ENCODE assay signal across 1 cellular context in genomic region chr9:89648247-89649000, GRCh38.
A peak's percentile ranks its signal among the peaks of the same experiment; 100 is the strongest.
TF ChIP-seq lines count a peak whose summit lies in the region.

No MANE protein-coding gene starts in this region.

TF ChIP-seq in HepG2, 621 proteins besides CTCF, POLR2A, EP300 and RAD21 (continued from another document and continues in another):
- TF ChIP-seq ZNF512 (CRISPR knock-in tag; IDR thresholded peaks at IDR 0.05), result no peak
- no peak for TF ChIP-seq TBP (CRISPR knock-in tag; IDR thresholded peaks at IDR 0.05)
- peak; percentile 87 for TF ChIP-seq ISL2 (CRISPR knock-in tag; IDR thresholded peaks at IDR 0.05)
- TF ChIP-seq ZNF704 (CRISPR knock-in tag; IDR thresholded peaks at IDR 0.05; ENCODE audit: borderline replicate concordance), result no peak
- no peak for TF ChIP-seq GRHL1 (CRISPR knock-in tag; conservative IDR thresholded peaks at IDR 0.05)
- TF ChIP-seq ZNF12 (CRISPR knock-in tag; IDR thresholded peaks at IDR 0.05), result peak; percentile 59; the same call in 1 of the 2 replicates
- no peak; the same call in 1 of the 2 replicates for TF ChIP-seq ARID3A (IDR thresholded peaks at IDR 0.05; ENCODE audit: low read depth, low read length)
- TF ChIP-seq ZBTB49 (CRISPR knock-in tag; IDR thresholded peaks at IDR 0.05; ENCODE audit: borderline replicate concordance), result no peak
- peak; percentile 92 for TF ChIP-seq HDAC1 (CRISPR knock-in tag; IDR thresholded peaks at IDR 0.05)
- TF ChIP-seq THRA (CRISPR knock-in tag; IDR thresholded peaks at IDR 0.05; ENCODE audit: borderline replicate concordance), result peak; percentile 85; the same call in 1 of the 2 replicates
- TF ChIP-seq MTF1 (CRISPR knock-in tag; IDR thresholded peaks at IDR 0.05), result no peak
- TF ChIP-seq ZNF501 (CRISPR knock-in tag; IDR thresholded peaks at IDR 0.05), result no peak
- TF ChIP-seq ZMAT3 (CRISPR knock-in tag; conservative IDR thresholded peaks at IDR 0.05), result no peak
- no peak for TF ChIP-seq EHMT2 (IDR thresholded peaks at IDR 0.05; ENCODE audit: borderline replicate concordance, low read depth, low read length)
- no peak for TF ChIP-seq ZHX1 (CRISPR knock-in tag; IDR thresholded peaks at IDR 0.05; ENCODE audit: low read depth)
- TF ChIP-seq NR2F2 (IDR thresholded peaks at IDR 0.05; ENCODE audit: borderline replicate concordance, low read depth), result peak; percentile 95
- peak; percentile 77; the same call in 1 of the 2 replicates for TF ChIP-seq TCF7L2 (IDR thresholded peaks at IDR 0.05; ENCODE audit: low read depth, low read length)
- TF ChIP-seq SKIL (CRISPR knock-in tag; IDR thresholded peaks at IDR 0.05; ENCODE audit: borderline replicate concordance), result peak; percentile 86
- peak; percentile 90 for TF ChIP-seq SNAPC2 (CRISPR knock-in tag; IDR thresholded peaks at IDR 0.05)
- no peak for TF ChIP-seq ZNF230 (CRISPR knock-in tag; IDR thresholded peaks at IDR 0.05)
- TF ChIP-seq ZFP1 (CRISPR knock-in tag; IDR thresholded peaks at IDR 0.05), result no peak
- TF ChIP-seq AGO1 (IDR thresholded peaks at IDR 0.05; ENCODE audit: low read depth, low read length, poor library complexity, severe bottlenecking), result no peak
- no peak for TF ChIP-seq ZNF207 (IDR thresholded peaks at IDR 0.05; ENCODE audit: borderline replicate concordance)
- TF ChIP-seq ZNF543 (CRISPR knock-in tag; IDR thresholded peaks at IDR 0.05), result no peak
- TF ChIP-seq NFE2L1 (CRISPR knock-in tag; IDR thresholded peaks at IDR 0.05; ENCODE audit: borderline replicate concordance), result no peak
- TF ChIP-seq BORCS8-MEF2B (CRISPR knock-in tag; IDR thresholded peaks at IDR 0.05), result peak; percentile 70; the same call in 1 of the 2 replicates
- peak; percentile 87; the same call in 1 of the 2 replicates for TF ChIP-seq MIER3 (CRISPR knock-in tag; IDR thresholded peaks at IDR 0.05; ENCODE audit: borderline replicate concordance)
- TF ChIP-seq HNRNPLL (IDR thresholded peaks at IDR 0.05; ENCODE audit: low read depth, low read length, poor library complexity, severe bottlenecking), result no peak
- no peak for TF ChIP-seq AFF4 (CRISPR knock-in tag; IDR thresholded peaks at IDR 0.05)
- TF ChIP-seq ZFP37 (CRISPR knock-in tag; IDR thresholded peaks at IDR 0.05; ENCODE audit: borderline replicate concordance), result no peak
- TF ChIP-seq ZNF251 (CRISPR knock-in tag; IDR thresholded peaks at IDR 0.05), result no peak
- no peak for TF ChIP-seq ATRX (CRISPR knock-in tag; IDR thresholded peaks at IDR 0.05; ENCODE audit: borderline replicate concordance)
